Comparison of ENCODE assay signal across 1 cellular context in the genomic region with DNA sequence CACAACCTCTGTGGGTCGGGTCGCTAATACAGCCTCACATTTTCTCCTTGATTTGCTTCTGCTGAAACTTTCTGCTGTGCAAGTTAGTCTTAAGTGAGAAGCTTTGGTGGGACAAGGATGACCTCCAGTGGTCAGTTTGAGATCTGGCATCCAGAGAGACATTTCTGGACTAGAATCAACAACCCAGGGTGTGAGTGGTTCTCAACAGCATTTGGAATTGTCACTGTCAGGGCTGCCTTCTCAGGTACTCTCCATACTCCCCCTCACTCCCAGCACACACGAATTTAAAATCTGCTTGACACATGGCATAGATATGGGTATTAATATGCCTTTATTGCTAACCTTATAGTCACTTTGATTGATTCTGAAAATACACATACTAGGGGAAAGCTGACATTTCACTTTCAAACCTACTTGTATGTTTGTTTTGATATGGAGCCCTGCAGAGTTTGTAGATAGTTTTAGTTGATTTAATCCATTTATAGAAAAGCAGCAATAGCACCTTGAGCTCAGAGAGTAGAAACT.
TF ChIP-seq lines count a peak whose summit lies in the region.

No MANE protein-coding gene starts in this region.

TF ChIP-seq in HepG2, 621 proteins besides CTCF, POLR2A, EP300 and RAD21 (continued from another document and continues in another):
- TF ChIP-seq, protein P1, sequence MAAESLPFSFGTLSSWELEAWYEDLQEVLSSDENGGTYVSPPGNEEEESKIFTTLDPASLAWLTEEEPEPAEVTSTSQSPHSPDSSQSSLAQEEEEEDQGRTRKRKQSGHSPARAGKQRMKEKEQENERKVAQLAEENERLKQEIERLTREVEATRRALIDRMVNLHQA (CRISPR knock-in tag; IDR thresholded peaks at IDR 0.05): 0 out of 2 replicates have a peak, but pooled peaks have one; percentile 16
- TF ChIP-seq NFKBIZ (CRISPR knock-in tag; IDR thresholded peaks at IDR 0.05): no peak
- TF ChIP-seq SMAD3 (CRISPR knock-in tag; IDR thresholded peaks at IDR 0.05): peak; percentile 67; the same call in 1 of the 2 replicates
- peak; percentile 41; the same call in 1 of the 2 replicates for TF ChIP-seq ZNF205 (CRISPR knock-in tag; IDR thresholded peaks at IDR 0.05)
- no peak for TF ChIP-seq REXO4 (CRISPR knock-in tag; IDR thresholded peaks at IDR 0.05; ENCODE audit: borderline replicate concordance)
- TF ChIP-seq, protein P2, sequence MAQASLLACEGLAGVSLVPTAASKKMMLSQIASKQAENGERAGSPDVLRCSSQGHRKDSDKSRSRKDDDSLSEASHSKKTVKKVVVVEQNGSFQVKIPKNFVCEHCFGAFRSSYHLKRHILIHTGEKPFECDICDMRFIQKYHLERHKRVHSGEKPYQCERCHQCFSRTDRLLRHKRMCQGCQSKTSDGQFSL (CRISPR knock-in tag; IDR thresholded peaks at IDR 0.05): no peak
- TF ChIP-seq ZKSCAN5 (CRISPR knock-in tag; IDR thresholded peaks at IDR 0.05): no peak
- no peak for TF ChIP-seq ZNF230 (CRISPR knock-in tag; IDR thresholded peaks at IDR 0.05)
- no peak for TF ChIP-seq CCDC6 (CRISPR knock-in tag; IDR thresholded peaks at IDR 0.05)
- TF ChIP-seq, protein P3, sequence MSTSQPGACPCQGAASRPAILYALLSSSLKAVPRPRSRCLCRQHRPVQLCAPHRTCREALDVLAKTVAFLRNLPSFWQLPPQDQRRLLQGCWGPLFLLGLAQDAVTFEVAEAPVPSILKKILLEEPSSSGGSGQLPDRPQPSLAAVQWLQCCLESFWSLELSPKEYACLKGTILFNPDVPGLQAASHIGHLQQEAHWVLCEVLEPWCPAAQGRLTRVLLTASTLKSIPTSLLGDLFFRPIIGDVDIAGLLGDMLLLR (CRISPR knock-in tag; IDR thresholded peaks at IDR 0.05): no peak
- TF ChIP-seq KLF16 (CRISPR knock-in tag; IDR thresholded peaks at IDR 0.05): peak in 1 of 2 experiments; percentile 41; a peak in 1 of 4 replicates
- TF ChIP-seq GATAD2A (CRISPR knock-in tag; IDR thresholded peaks at IDR 0.05): 0 out of 2 replicates have a peak, but pooled peaks have one; percentile 31
- no peak for TF ChIP-seq ZNF180 (CRISPR knock-in tag; IDR thresholded peaks at IDR 0.05; ENCODE audit: borderline replicate concordance, low read depth)
- no peak for TF ChIP-seq ZNF605 (CRISPR knock-in tag; IDR thresholded peaks at IDR 0.05)
- TF ChIP-seq, protein P4, sequence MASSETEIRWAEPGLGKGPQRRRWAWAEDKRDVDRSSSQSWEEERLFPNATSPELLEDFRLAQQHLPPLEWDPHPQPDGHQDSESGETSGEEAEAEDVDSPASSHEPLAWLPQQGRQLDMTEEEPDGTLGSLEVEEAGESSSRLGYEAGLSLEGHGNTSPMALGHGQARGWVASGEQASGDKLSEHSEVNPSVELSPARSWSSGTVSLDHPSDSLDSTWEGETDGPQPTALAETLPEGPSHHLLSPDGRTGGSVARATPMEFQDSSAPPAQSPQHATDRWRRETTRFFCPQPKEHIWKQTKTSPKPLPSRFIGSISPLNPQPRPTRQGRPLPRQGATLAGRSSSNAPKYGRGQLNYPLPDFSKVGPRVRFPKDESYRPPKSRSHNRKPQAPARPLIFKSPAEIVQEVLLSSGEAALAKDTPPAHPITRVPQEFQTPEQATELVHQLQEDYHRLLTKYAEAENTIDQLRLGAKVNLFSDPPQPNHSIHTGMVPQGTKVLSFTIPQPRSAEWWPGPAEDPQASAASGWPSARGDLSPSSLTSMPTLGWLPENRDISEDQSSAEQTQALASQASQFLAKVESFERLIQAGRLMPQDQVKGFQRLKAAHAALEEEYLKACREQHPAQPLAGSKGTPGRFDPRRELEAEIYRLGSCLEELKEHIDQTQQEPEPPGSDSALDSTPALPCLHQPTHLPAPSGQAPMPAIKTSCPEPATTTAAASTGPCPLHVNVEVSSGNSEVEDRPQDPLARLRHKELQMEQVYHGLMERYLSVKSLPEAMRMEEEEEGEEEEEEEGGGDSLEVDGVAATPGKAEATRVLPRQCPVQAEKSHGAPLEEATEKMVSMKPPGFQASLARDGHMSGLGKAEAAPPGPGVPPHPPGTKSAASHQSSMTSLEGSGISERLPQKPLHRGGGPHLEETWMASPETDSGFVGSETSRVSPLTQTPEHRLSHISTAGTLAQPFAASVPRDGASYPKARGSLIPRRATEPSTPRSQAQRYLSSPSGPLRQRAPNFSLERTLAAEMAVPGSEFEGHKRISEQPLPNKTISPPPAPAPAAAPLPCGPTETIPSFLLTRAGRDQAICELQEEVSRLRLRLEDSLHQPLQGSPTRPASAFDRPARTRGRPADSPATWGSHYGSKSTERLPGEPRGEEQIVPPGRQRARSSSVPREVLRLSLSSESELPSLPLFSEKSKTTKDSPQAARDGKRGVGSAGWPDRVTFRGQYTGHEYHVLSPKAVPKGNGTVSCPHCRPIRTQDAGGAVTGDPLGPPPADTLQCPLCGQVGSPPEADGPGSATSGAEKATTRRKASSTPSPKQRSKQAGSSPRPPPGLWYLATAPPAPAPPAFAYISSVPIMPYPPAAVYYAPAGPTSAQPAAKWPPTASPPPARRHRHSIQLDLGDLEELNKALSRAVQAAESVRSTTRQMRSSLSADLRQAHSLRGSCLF (CRISPR knock-in tag; IDR thresholded peaks at IDR 0.05; ENCODE audit: borderline replicate concordance): no peak
- TF ChIP-seq MXD4 (CRISPR knock-in tag; IDR thresholded peaks at IDR 0.05): no peak
- no peak for TF ChIP-seq ZKSCAN8 (CRISPR knock-in tag; IDR thresholded peaks at IDR 0.05; ENCODE audit: borderline replicate concordance)
- TF ChIP-seq HES4 (CRISPR knock-in tag; IDR thresholded peaks at IDR 0.05; ENCODE audit: borderline replicate concordance): no peak
- TF ChIP-seq DNMT1 (CRISPR knock-in tag; IDR thresholded peaks at IDR 0.05): no peak
- no peak for TF ChIP-seq GZF1 (CRISPR knock-in tag; IDR thresholded peaks at IDR 0.05)
- TF ChIP-seq ZNF549 (CRISPR knock-in tag; IDR thresholded peaks at IDR 0.05): no peak
- TF ChIP-seq MAFF (IDR thresholded peaks at IDR 0.05; ENCODE audit: low read depth, low read length): peak; percentile 31; the same call in 1 of the 2 replicates
- TF ChIP-seq BHLHE40 (IDR thresholded peaks at IDR 0.05; ENCODE audit: low read length): peak; percentile 12; the same call in 1 of the 2 replicates
- no peak for TF ChIP-seq MED13 (CRISPR knock-in tag; IDR thresholded peaks at IDR 0.05)
- TF ChIP-seq, protein P5, sequence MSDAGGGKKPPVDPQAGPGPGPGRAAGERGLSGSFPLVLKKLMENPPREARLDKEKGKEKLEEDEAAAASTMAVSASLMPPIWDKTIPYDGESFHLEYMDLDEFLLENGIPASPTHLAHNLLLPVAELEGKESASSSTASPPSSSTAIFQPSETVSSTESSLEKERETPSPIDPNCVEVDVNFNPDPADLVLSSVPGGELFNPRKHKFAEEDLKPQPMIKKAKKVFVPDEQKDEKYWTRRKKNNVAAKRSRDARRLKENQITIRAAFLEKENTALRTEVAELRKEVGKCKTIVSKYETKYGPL (CRISPR knock-in tag; IDR thresholded peaks at IDR 0.05): no peak
- TF ChIP-seq PRMT3 (CRISPR knock-in tag; IDR thresholded peaks at IDR 0.05; ENCODE audit: borderline replicate concordance, low read depth): no peak
- no peak for TF ChIP-seq ZNF510 (CRISPR knock-in tag; IDR thresholded peaks at IDR 0.05; ENCODE audit: low read depth)
- peak; percentile 24; the same call in 1 of the 2 replicates for TF ChIP-seq YEATS2 (CRISPR knock-in tag; IDR thresholded peaks at IDR 0.05; ENCODE audit: borderline replicate concordance)
- TF ChIP-seq ZBTB3 (CRISPR knock-in tag; IDR thresholded peaks at IDR 0.05; ENCODE audit: borderline replicate concordance, low read depth): no peak
- TF ChIP-seq ERF (CRISPR knock-in tag; IDR thresholded peaks at IDR 0.05): 0 out of 2 replicates have a peak, but pooled peaks have one; percentile 36
- TF ChIP-seq CEBPG (CRISPR knock-in tag; IDR thresholded peaks at IDR 0.05): no peak
- no peak for TF ChIP-seq IKZF1 (IDR thresholded peaks at IDR 0.05)
- TF ChIP-seq ZNF30 (CRISPR knock-in tag; IDR thresholded peaks at IDR 0.05): no peak
- TF ChIP-seq ELF3 (CRISPR knock-in tag; IDR thresholded peaks at IDR 0.05): 0 out of 2 replicates have a peak, but pooled peaks have one; percentile 17
- no peak for TF ChIP-seq NCOA5 (CRISPR knock-in tag; IDR thresholded peaks at IDR 0.05)
- TF ChIP-seq JARID2 (CRISPR knock-in tag; IDR thresholded peaks at IDR 0.05; ENCODE audit: insufficient replicate concordance): peak; percentile 60
- 0 out of 2 replicates have a peak, but pooled peaks have one; percentile 23 for TF ChIP-seq FOSL2 (CRISPR knock-in tag; IDR thresholded peaks at IDR 0.05)
- peak; percentile 14; the same call in 1 of the 2 replicates for TF ChIP-seq SOX5 (CRISPR knock-in tag; IDR thresholded peaks at IDR 0.05; ENCODE audit: borderline replicate concordance)
- no peak for TF ChIP-seq RBAK (CRISPR knock-in tag; IDR thresholded peaks at IDR 0.05)
- TF ChIP-seq, protein P6, sequence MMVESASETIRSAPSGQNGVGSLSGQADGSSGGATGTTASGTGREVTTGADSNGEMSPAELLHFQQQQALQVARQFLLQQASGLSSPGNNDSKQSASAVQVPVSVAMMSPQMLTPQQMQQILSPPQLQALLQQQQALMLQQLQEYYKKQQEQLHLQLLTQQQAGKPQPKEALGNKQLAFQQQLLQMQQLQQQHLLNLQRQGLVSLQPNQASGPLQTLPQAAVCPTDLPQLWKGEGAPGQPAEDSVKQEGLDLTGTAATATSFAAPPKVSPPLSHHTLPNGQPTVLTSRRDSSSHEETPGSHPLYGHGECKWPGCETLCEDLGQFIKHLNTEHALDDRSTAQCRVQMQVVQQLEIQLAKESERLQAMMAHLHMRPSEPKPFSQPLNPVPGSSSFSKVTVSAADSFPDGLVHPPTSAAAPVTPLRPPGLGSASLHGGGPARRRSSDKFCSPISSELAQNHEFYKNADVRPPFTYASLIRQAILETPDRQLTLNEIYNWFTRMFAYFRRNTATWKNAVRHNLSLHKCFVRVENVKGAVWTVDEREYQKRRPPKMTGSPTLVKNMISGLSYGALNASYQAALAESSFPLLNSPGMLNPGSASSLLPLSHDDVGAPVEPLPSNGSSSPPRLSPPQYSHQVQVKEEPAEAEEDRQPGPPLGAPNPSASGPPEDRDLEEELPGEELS (CRISPR knock-in tag; IDR thresholded peaks at IDR 0.05): no peak
- TF ChIP-seq SOX13 (IDR thresholded peaks at IDR 0.05): no peak
- TF ChIP-seq SOX13 (CRISPR knock-in tag; conservative IDR thresholded peaks at IDR 0.05 in 1 of 2, IDR thresholded peaks at IDR 0.05 in 1 of 2): 0 out of 4 replicates have a peak, but pooled peaks of 1 of the 2 experiments have one; percentile 21
- TF ChIP-seq, protein P7, sequence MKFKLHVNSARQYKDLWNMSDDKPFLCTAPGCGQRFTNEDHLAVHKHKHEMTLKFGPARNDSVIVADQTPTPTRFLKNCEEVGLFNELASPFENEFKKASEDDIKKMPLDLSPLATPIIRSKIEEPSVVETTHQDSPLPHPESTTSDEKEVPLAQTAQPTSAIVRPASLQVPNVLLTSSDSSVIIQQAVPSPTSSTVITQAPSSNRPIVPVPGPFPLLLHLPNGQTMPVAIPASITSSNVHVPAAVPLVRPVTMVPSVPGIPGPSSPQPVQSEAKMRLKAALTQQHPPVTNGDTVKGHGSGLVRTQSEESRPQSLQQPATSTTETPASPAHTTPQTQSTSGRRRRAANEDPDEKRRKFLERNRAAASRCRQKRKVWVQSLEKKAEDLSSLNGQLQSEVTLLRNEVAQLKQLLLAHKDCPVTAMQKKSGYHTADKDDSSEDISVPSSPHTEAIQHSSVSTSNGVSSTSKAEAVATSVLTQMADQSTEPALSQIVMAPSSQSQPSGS (CRISPR knock-in tag; IDR thresholded peaks at IDR 0.05): 0 out of 2 replicates have a peak, but pooled peaks have one; percentile 36
- 0 out of 2 replicates have a peak, but pooled peaks have one; percentile 23 for TF ChIP-seq NFE2L2 (IDR thresholded peaks at IDR 0.05; ENCODE audit: low read length)
- no peak for TF ChIP-seq BRD4 (CRISPR knock-in tag; IDR thresholded peaks at IDR 0.05)
- 0 out of 2 replicates have a peak, but pooled peaks have one; percentile 37 for TF ChIP-seq ZNF335 (CRISPR knock-in tag; IDR thresholded peaks at IDR 0.05)
- TF ChIP-seq ZNF382 (CRISPR knock-in tag; IDR thresholded peaks at IDR 0.05; ENCODE audit: borderline replicate concordance): no peak
- no peak for TF ChIP-seq ISL2 (CRISPR knock-in tag; IDR thresholded peaks at IDR 0.05)
- no peak for TF ChIP-seq MTA3 (CRISPR knock-in tag; IDR thresholded peaks at IDR 0.05)
- no peak for TF ChIP-seq ARHGAP35 (CRISPR knock-in tag; IDR thresholded peaks at IDR 0.05; ENCODE audit: borderline replicate concordance)
- 0 out of 2 replicates have a peak, but pooled peaks have one; percentile 56 for TF ChIP-seq KDM4B (CRISPR knock-in tag; IDR thresholded peaks at IDR 0.05)
- no peak for TF ChIP-seq ZNF777 (CRISPR knock-in tag; IDR thresholded peaks at IDR 0.05)
- peak; percentile 44; the same call in 1 of the 2 replicates for TF ChIP-seq MIXL1 (CRISPR knock-in tag; IDR thresholded peaks at IDR 0.05)
- TF ChIP-seq THAP11 (CRISPR knock-in tag; IDR thresholded peaks at IDR 0.05): 0 out of 2 replicates have a peak, but pooled peaks have one; percentile 15
- TF ChIP-seq PCBP2 (optimal IDR thresholded peaks at IDR 0.05; ENCODE audit: low read depth, low read length, poor library complexity, severe bottlenecking): no peak
- TF ChIP-seq JDP2 (CRISPR knock-in tag; IDR thresholded peaks at IDR 0.05; ENCODE audit: borderline replicate concordance): no peak
- TF ChIP-seq TSC22D2 (CRISPR knock-in tag; IDR thresholded peaks at IDR 0.05; ENCODE audit: borderline replicate concordance): 0 out of 2 replicates have a peak, but pooled peaks have one; percentile 68
- TF ChIP-seq, protein P8, sequence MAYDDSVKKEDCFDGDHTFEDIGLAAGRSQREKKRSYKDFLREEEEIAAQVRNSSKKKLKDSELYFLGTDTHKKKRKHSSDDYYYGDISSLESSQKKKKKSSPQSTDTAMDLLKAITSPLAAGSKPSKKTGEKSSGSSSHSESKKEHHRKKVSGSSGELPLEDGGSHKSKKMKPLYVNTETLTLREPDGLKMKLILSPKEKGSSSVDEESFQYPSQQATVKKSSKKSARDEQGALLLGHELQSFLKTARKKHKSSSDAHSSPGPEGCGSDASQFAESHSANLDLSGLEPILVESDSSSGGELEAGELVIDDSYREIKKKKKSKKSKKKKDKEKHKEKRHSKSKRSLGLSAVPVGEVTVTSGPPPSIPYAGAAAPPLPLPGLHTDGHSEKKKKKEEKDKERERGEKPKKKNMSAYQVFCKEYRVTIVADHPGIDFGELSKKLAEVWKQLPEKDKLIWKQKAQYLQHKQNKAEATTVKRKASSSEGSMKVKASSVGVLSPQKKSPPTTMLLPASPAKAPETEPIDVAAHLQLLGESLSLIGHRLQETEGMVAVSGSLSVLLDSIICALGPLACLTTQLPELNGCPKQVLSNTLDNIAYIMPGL (CRISPR knock-in tag; IDR thresholded peaks at IDR 0.05; ENCODE audit: borderline replicate concordance in 1 of 2, low read depth in 1 of 2): peak in 1 of 2 experiments; percentile 58; a peak in 1 of 4 replicates
